8 cellular contexts compared by ENCODE assay signal in the genomic region with DNA sequence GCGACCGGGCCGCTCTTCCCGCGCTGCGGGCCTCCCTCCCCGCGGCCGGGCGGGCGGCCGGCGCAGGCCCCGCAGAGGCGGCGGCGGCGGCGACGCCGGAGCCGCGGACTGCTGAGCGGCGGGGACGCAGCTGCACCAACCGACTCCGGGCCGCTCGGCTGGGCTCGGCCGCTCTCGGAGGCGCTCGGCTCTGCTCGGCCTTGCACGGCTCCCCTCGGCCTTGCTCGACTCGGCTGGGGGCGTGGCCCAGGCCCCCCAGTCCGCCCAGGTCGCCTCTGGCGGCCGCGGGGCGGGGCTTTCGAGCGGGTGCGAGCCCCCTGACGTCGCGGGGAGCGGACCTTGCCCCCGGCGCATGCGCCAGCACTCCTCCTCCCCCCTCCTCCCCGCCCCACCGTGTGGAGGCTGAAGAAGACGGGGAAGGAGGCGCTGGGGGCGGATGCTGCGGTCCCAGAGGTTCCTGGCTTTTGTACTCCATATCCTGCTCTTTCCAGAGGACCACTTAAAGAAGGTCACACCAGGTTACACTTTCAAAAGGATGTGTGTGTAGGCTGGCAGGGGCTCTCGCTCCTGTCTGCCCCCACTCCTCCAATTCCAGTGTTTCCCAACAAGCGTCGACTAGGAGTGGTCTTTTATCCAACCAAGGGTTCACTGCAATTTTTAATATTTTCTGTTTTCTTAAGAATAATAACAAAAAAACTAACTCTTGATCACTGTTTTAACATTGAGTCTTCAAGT. TPM values are rescaled to one million over a fixed set of nuclear protein-coding genes. Genes with fewer than 3 reads are reported as not detected.
DNase-seq lines count a peak whose midpoint lies in the region; ATAC-seq and TF ChIP-seq lines count a peak whose summit lies in the region.

A gene with protein sequence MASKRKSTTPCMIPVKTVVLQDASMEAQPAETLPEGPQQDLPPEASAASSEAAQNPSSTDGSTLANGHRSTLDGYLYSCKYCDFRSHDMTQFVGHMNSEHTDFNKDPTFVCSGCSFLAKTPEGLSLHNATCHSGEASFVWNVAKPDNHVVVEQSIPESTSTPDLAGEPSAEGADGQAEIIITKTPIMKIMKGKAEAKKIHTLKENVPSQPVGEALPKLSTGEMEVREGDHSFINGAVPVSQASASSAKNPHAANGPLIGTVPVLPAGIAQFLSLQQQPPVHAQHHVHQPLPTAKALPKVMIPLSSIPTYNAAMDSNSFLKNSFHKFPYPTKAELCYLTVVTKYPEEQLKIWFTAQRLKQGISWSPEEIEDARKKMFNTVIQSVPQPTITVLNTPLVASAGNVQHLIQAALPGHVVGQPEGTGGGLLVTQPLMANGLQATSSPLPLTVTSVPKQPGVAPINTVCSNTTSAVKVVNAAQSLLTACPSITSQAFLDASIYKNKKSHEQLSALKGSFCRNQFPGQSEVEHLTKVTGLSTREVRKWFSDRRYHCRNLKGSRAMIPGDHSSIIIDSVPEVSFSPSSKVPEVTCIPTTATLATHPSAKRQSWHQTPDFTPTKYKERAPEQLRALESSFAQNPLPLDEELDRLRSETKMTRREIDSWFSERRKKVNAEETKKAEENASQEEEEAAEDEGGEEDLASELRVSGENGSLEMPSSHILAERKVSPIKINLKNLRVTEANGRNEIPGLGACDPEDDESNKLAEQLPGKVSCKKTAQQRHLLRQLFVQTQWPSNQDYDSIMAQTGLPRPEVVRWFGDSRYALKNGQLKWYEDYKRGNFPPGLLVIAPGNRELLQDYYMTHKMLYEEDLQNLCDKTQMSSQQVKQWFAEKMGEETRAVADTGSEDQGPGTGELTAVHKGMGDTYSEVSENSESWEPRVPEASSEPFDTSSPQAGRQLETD (minus strand): TSS at position 196 of the 735 bp plus-strand sequence. CDS start 112,815 bp downstream, outside the sequence.

- peaks cover 43% of the 10 kb centered on the region for H3K79me2 ChIP-seq in ACC112 (ENCODE audit: control insufficient read depth, insufficient read depth, low read length, unreplicated experiment)

- peak within 1 kb of the TSS; percentile 83 for H3K4me3 ChIP-seq in ACC112 (ENCODE audit: low read depth, low read length)
- H3K4me3 ChIP-seq in iPS-18a (ENCODE audit: low read length): peak within 1 kb of the TSS; percentile 77
- peak within 1 kb of the TSS; percentile 83 to 94 (median 90) for H3K4me3 ChIP-seq in skeletal muscle tissue (ENCODE audit: low read length in 3 of 3)

- H3K9ac ChIP-seq in iPS-18a (ENCODE audit: low read length) (peak within 1 kb of the TSS; percentile 34), skeletal muscle tissue (ENCODE audit: low read depth in 1 of 3, low read length in 3 of 3) (peak within 1 kb of the TSS; percentile 82 to 95 (median 90))

- H3K27ac ChIP-seq in ACC112 (ENCODE audit: low read depth, low read length) (peak within 1 kb of the TSS; percentile 84), VCaP (peak within 1 kb of the TSS; percentile 85), iPS-18a (ENCODE audit: low read length) (no peak within 1 kb of the TSS), skeletal muscle tissue (ENCODE audit: low read depth, low read length) (peak within 1 kb of the TSS; percentile 81)

- in situ Hi-C loops in T47D (cut with HindIII; ENCODE audit: low pct_unique_long_range_greater_than_20kb, low sequenced_read_pairs): no loop called here

- H3K4me1 ChIP-seq in ACC112 (ENCODE audit: control insufficient read depth, insufficient read depth, low read length, unreplicated experiment): peaks cover 37% of the 10 kb centered on the region
- peaks cover 5% of the 10 kb centered on the region for H3K4me1 ChIP-seq in iPS-18a (ENCODE audit: control insufficient read depth, low read depth, low read length)
- H3K4me1 ChIP-seq in skeletal muscle tissue (ENCODE audit: control insufficient read depth in 3 of 3, insufficient read depth in 3 of 3, low read length in 3 of 3): peaks cover 17 to 30% (median 28%) of the 10 kb centered on the region in 3 donors

- ATAC-seq in GM18873 (IDR thresholded peaks at IDR 0.05; ENCODE audit: low FRiP score, unreplicated experiment) (peak; percentile 86), HG03135 (IDR thresholded peaks at IDR 0.05; ENCODE audit: unreplicated experiment) (peak; percentile 94)

- DNase-seq in NCI-H2196 (lab: John Stamatoyannopoulos, UW; ENCODE audit: unreplicated experiment) (peak; percentile 98), T47D (ENCODE audit: low read depth in 1 of 2, low spot score in 1 of 2) (peak; percentile 95 to 98)

- H3K36me3 ChIP-seq in ACC112 (ENCODE audit: insufficient read depth, low read length): 0 out of 2 replicates have a peak, but pooled peaks cover 3% of the 10 kb centered on the region
- H3K36me3 ChIP-seq in iPS-18a (ENCODE audit: control insufficient read depth, low read depth, low read length): no peaks in the 10 kb centered on the region
- H3K36me3 ChIP-seq in skeletal muscle tissue (ENCODE audit: control insufficient read depth in 3 of 3, insufficient read depth in 3 of 3, low read length in 3 of 3): no peaks in the 10 kb centered on the region

- no peaks in the 10 kb centered on the region for H3K9me3 ChIP-seq in iPS-18a (ENCODE audit: control insufficient read depth, low read depth, low read length)
- H3K9me3 ChIP-seq in skeletal muscle tissue (ENCODE audit: control insufficient read depth in 3 of 3, low read length in 3 of 3): no peaks in the 10 kb centered on the region

- peak within 1 kb of the TSS; percentile 74 for H2AFZ ChIP-seq in ACC112 (ENCODE audit: low read length, unreplicated experiment)

- no peaks in the 10 kb centered on the region for H3K27me3 ChIP-seq in ACC112 (ENCODE audit: insufficient read depth, low read length)
- peaks cover 14% of the 10 kb centered on the region for H3K27me3 ChIP-seq in iPS-18a (ENCODE audit: control insufficient read depth, insufficient read depth, low read length)
- H3K27me3 ChIP-seq in skeletal muscle tissue (ENCODE audit: control insufficient read depth in 3 of 3, insufficient read depth in 3 of 3, low read length in 3 of 3): no peaks in the 10 kb centered on the region

- no peak for TF ChIP-seq CTCF in VCaP (conservative IDR thresholded peaks at IDR 0.05)

RNA-seq across cellular contexts. Expression of the gene that starts here (rescaled TPM):
- 4.7 TPM for total RNA-seq in skeletal muscle tissue
